1 cellular context compared by ENCODE assay signal in the genomic region with DNA sequence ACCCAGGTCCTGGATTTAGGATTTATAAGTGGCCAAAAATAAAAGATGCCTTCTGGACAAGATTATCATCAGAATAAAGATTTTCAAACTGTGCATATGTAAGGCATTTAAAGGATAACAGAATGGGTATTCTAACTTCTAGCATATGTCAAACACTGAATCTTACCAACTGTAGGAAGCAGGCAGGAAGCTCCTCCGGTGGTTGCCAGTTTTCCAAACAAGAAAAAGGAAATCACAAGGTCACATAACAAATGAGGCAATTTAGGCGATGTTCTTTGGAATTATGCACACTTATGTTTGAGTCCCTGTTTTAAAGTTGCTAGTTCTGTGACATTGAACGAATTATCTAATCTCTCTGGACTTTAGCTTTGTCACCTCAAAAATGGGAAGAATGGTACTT.
TF ChIP-seq lines count a peak whose summit lies in the region.

No MANE protein-coding gene starts in this region.

TF ChIP-seq in endothelial cell of umbilical vein, 7 proteins besides CTCF, POLR2A, EP300 and RAD21 (continued from another document):
- TF ChIP-seq GATA2 (IDR thresholded peaks at IDR 0.05; ENCODE audit: insufficient read depth, insufficient read length, low read depth, low read length) (no peak), EZH2 (IDR thresholded peaks at IDR 0.05; ENCODE audit: borderline replicate concordance, low read depth, low read length, severe bottlenecking) (no peak), FOS (IDR thresholded peaks at IDR 0.05; ENCODE audit: borderline replicate concordance, insufficient read depth, low read length) (no peak), POLR2AphosphoS5 (IDR thresholded peaks at IDR 0.05; ENCODE audit: insufficient read depth, low read depth, low read length) (no peak)
